3 cellular contexts compared by ENCODE assay signal in the genomic region with DNA sequence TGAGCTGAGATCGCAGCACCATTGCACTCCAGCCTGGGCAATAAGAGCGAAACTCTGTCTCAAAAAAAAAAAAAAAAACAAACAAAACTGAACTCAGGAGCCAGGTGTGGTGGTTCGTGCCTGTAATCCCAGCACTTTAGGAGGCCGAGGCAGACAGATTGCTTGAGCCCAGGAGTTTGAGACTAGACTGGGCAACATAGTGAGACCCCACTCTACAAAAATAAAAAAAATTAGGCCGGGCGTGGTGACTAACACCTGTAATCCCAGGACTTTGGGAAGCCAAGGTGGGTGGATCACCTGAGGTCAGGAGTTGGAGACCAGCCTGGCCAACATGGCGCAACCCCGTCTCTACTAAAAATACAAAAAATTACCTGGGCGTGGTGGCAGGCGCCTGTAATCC. TPM values are rescaled to one million over a fixed set of nuclear protein-coding genes. Genes with fewer than 3 reads are reported as not detected.
"Had no signal": no experiment of that assay in that cellular context is flagged by ENCODE, and none has a peak within 500 bp of the region (broad histone marks: within the 10 kb centered on the region; RNA-seq: fewer than 3 reads in every experiment).

No MANE protein-coding gene starts in this region.

RNA-seq across cellular contexts. Expression of gene FXYD3, which starts 13.7 kb away (rescaled TPM):
- total RNA-seq: temporal lobe had no signal

RNA-seq across cellular contexts. Expression of gene FXYD7, which starts 41.1 kb away (rescaled TPM):
- total RNA-seq: thoracic aorta, transverse colon had no signal
